ENCODE assay signal across 15 cellular contexts in genomic region chr4:86948276-86948675, GRCh38. TPM values are rescaled to one million over a fixed set of nuclear protein-coding genes. Genes with fewer than 3 reads are reported as not detected.
A peak's percentile ranks its signal among the peaks of the same experiment; 100 is the strongest.
DNase-seq lines count a peak whose midpoint lies in the region; ATAC-seq and FAIRE-seq lines count a peak whose summit lies in the region.
"Had no signal": no experiment of that assay in that cellular context is flagged by ENCODE, and none has a peak within 500 bp of the region (broad histone marks: within the 10 kb centered on the region; RNA-seq: fewer than 3 reads in every experiment).

No MANE protein-coding gene starts in this region.

- ATAC-seq in HG03460 (IDR thresholded peaks at IDR 0.05; ENCODE audit: unreplicated experiment): peak; percentile 44
- no peak for ATAC-seq in activated T-helper 17 cell treated with anti-CD3 and anti-CD28 coated beads, Interleukin-2, amount 50 U/mL, for 72 hours (replicated peaks)
- ATAC-seq in stimulated activated memory B cell treated with anti-CD40 and anti-IgM and Interleukin-4, amounts not matched to agents 10 μg/mL and 1 μg/mL and 100 μg/mL, for 72 hours: no peak
- no peak for ATAC-seq in activated naive CD8-positive, alpha-beta T cell treated with anti-CD3 and anti-CD28 coated beads, Interleukin-2, amount 50 U/mL, for 24 hours
- ATAC-seq: left lobe of liver had no signal

- no peak for FAIRE-seq in HTR-8/SVneo (lab: Jason Lieb, UNC)

- no peak overlapping the region for H3K27ac Mint-ChIP-seq in activated T-helper 17 cell treated with anti-CD3 and anti-CD28 coated beads, Interleukin-2, amount 50 U/mL, for 72 hours
- H3K27ac Mint-ChIP-seq in stimulated activated memory B cell treated with anti-CD40 and anti-IgM and Interleukin-4, amounts not matched to agents 10 μg/mL and 1 μg/mL and 100 μg/mL, for 72 hours: peak overlapping the region; percentile 42
- H3K27ac Mint-ChIP-seq in activated naive CD8-positive, alpha-beta T cell treated with anti-CD3 and anti-CD28 coated beads, Interleukin-2, amount 50 U/mL, for 24 hours: no peak overlapping the region

- peak; percentile 9 for DNase-seq in NCI-H510A treated with DMSO at 0.1 percent for 48 hours (lab: John Stamatoyannopoulos, UW)
- DNase-seq in NCI-H510A (lab: John Stamatoyannopoulos, UW): no peak
- DNase-seq in HTR-8/SVneo (ENCODE audit: insufficient read length, low spot score): no peak
- DNase-seq in nucleus accumbens (lab: John Stamatoyannopoulos, UW): no peak
- DNase-seq in activated naive CD8-positive, alpha-beta T cell treated with anti-CD3 and anti-CD28 coated beads, Interleukin-2, amount 50 U/mL, for 24 hours: no peak
- DNase-seq: 8988T; activated CD4-positive, alpha-beta T cell treated with anti-CD3 and anti-CD28 coated beads for 4 hours; activated T-cell treated with anti-CD3 and anti-CD28 coated beads, Interleukin-2, amount 50 U/mL, for 48 hours; thyroid gland had no signal

- no peaks in the 10 kb centered on the region for H3K9me3 Mint-ChIP-seq in activated T-helper 17 cell treated with anti-CD3 and anti-CD28 coated beads, Interleukin-2, amount 50 U/mL, for 72 hours
- H3K9me3 Mint-ChIP-seq in stimulated activated memory B cell treated with anti-CD40 and anti-IgM and Interleukin-4, amounts not matched to agents 10 μg/mL and 1 μg/mL and 100 μg/mL, for 72 hours: no peaks in the 10 kb centered on the region
- no peaks in the 10 kb centered on the region for H3K9me3 Mint-ChIP-seq in activated naive CD8-positive, alpha-beta T cell treated with anti-CD3 and anti-CD28 coated beads, Interleukin-2, amount 50 U/mL, for 24 hours

- H3K27me3 Mint-ChIP-seq in activated T-helper 17 cell treated with anti-CD3 and anti-CD28 coated beads, Interleukin-2, amount 50 U/mL, for 72 hours: no peaks in the 10 kb centered on the region
- H3K27me3 Mint-ChIP-seq in stimulated activated memory B cell treated with anti-CD40 and anti-IgM and Interleukin-4, amounts not matched to agents 10 μg/mL and 1 μg/mL and 100 μg/mL, for 72 hours: no peaks in the 10 kb centered on the region
- H3K27me3 Mint-ChIP-seq in activated naive CD8-positive, alpha-beta T cell treated with anti-CD3 and anti-CD28 coated beads, Interleukin-2, amount 50 U/mL, for 24 hours: no peaks in the 10 kb centered on the region

- peaks cover 17% of the 10 kb centered on the region for H3K4me1 Mint-ChIP-seq in activated T-helper 17 cell treated with anti-CD3 and anti-CD28 coated beads, Interleukin-2, amount 50 U/mL, for 72 hours
- H3K4me1 Mint-ChIP-seq in stimulated activated memory B cell treated with anti-CD40 and anti-IgM and Interleukin-4, amounts not matched to agents 10 μg/mL and 1 μg/mL and 100 μg/mL, for 72 hours: peaks cover 41% of the 10 kb centered on the region
- peaks cover 40% of the 10 kb centered on the region for H3K4me1 Mint-ChIP-seq in activated naive CD8-positive, alpha-beta T cell treated with anti-CD3 and anti-CD28 coated beads, Interleukin-2, amount 50 U/mL, for 24 hours

- peak overlapping the region; percentile 8 for H3K4me3 Mint-ChIP-seq in activated T-helper 17 cell treated with anti-CD3 and anti-CD28 coated beads, Interleukin-2, amount 50 U/mL, for 72 hours
- H3K4me3 Mint-ChIP-seq in stimulated activated memory B cell treated with anti-CD40 and anti-IgM and Interleukin-4, amounts not matched to agents 10 μg/mL and 1 μg/mL and 100 μg/mL, for 72 hours: no peak overlapping the region
- H3K4me3 Mint-ChIP-seq in activated naive CD8-positive, alpha-beta T cell treated with anti-CD3 and anti-CD28 coated beads, Interleukin-2, amount 50 U/mL, for 24 hours: no peak overlapping the region

- peaks cover 46% of the 10 kb centered on the region for H3K36me3 Mint-ChIP-seq in activated T-helper 17 cell treated with anti-CD3 and anti-CD28 coated beads, Interleukin-2, amount 50 U/mL, for 72 hours (ENCODE audit: low read depth)
- peaks cover 17% of the 10 kb centered on the region for H3K36me3 Mint-ChIP-seq in stimulated activated memory B cell treated with anti-CD40 and anti-IgM and Interleukin-4, amounts not matched to agents 10 μg/mL and 1 μg/mL and 100 μg/mL, for 72 hours
- H3K36me3 Mint-ChIP-seq in activated naive CD8-positive, alpha-beta T cell treated with anti-CD3 and anti-CD28 coated beads, Interleukin-2, amount 50 U/mL, for 24 hours (ENCODE audit: low read depth): peaks cover 5% of the 10 kb centered on the region

RNA-seq across cellular contexts. Expression of gene AFF1, which starts 13.5 kb away (rescaled TPM):
- total RNA-seq in activated T-helper 17 cell treated with anti-CD3 and anti-CD28 coated beads, Interleukin-2, amount 50 U/mL, for 72 hours: 10 to 100 TPM; 64.2 to 80.5 TPM

RNA-seq across cellular contexts. Expression of gene C4orf36, which starts 56.1 kb away (rescaled TPM):
- total RNA-seq in activated T-helper 17 cell treated with anti-CD3 and anti-CD28 coated beads, Interleukin-2, amount 50 U/mL, for 72 hours: not detected
- total RNA-seq: left lobe of liver; LHCN-M2; T-helper 1 cell treated with Interleukin-12 subunit alpha and Interleukin-12 subunit beta and Interleukin-4 antibody, amounts not matched to agents 30 ng/mL and 1 ng/mL, for 36 hours had no signal
